10 cellular contexts compared by ENCODE assay signal in genomic region chr4:57077550-57078311, GRCh38. TPM values are rescaled to one million over a fixed set of nuclear protein-coding genes. Genes with fewer than 3 reads are reported as not detected.
DNase-seq lines count a peak whose midpoint lies in the region; ATAC-seq and TF ChIP-seq lines count a peak whose summit lies in the region.
"Had no signal": no experiment of that assay in that cellular context is flagged by ENCODE, and none has a peak within 500 bp of the region (broad histone marks: within the 10 kb centered on the region; RNA-seq: fewer than 3 reads in every experiment).

No MANE protein-coding gene starts in this region.

- peak overlapping the region; percentile 15 for H2AK9ac ChIP-seq in IMR-90 (replicated peaks; ENCODE audit: low read depth, low read length, poor library complexity)

- peak; percentile 67 for DNase-seq in AG10803 (ENCODE audit: low read depth)
- peak; percentile 79 for DNase-seq in IMR-90
- DNase-seq in dermis blood vessel endothelial cell = peak; percentile 89
- DNase-seq in lung microvascular endothelial cell (ENCODE audit: low read depth in 2 of 2) = peak; percentile 54 to 89
- DNase-seq in NK-92 (lab: John Stamatoyannopoulos, UW; ENCODE audit: unreplicated experiment) = no peak
- no peak for DNase-seq in central memory CD4-positive, alpha-beta T cell
- DNase-seq: activated naive CD4-positive, alpha-beta T cell treated with Interleukin-2 at 50 U/mL for 16 hours; C1 segment of cervical spinal cord had no signal

- no peaks in the 10 kb centered on the region for H4K20me1 ChIP-seq in IMR-90 (ENCODE audit: insufficient read depth, low read length)

- POLR2A ChIA-PET in IMR-90 (lab: Charles Lee; ENCODE audit: unreplicated experiment) = interaction anchor here (1.0 kb wide), 1 partner anchor 31 kb away, joined by 4 read pairs; no protein-coding TSS in a partner anchor

- in situ Hi-C loops in IMR-90 (cut with MboI; ENCODE audit: low sequenced_read_pairs) = no loop called here

- H2AFZ ChIP-seq in IMR-90 (replicated peaks; ENCODE audit: low read length, poor library complexity) = no peak overlapping the region

- H3K4me1 ChIP-seq in IMR-90 (ENCODE audit: control insufficient read depth, insufficient read depth, low read length) = peaks cover 21% of the 10 kb centered on the region

- BruUV-seq in IMR-90 (replicated peaks; lab: Mats Ljungman, UMichigan) = no TSS peak

- peak overlapping the region; percentile 50 for H2BK120ac ChIP-seq in IMR-90 (ENCODE audit: low read depth, low read length)

- intact Hi-C loops in IMR-90 (cut with micrococcal nuclease) = no loop called here

- H3K18ac ChIP-seq in IMR-90 (ENCODE audit: low read depth, low read length) = peak overlapping the region; percentile 5

- CTCF ChIA-PET in IMR-90 (lab: Yijun Ruan, JAX) = interaction anchor here (0.6 kb wide), 1 partner anchor 34 kb away, joined by 4 read pairs; no protein-coding TSS in a partner anchor

- H3K23ac ChIP-seq in IMR-90 (ENCODE audit: low read depth, low read length) = peak overlapping the region; percentile 70

- no peak for TF ChIP-seq CTCF in AG10803 (conservative IDR thresholded peaks at IDR 0.05; ENCODE audit: low read length)
- no peak for TF ChIP-seq CTCF in IMR-90 (conservative IDR thresholded peaks at IDR 0.05; ENCODE audit: low read depth, low read length)

- peak overlapping the region; percentile 30 for H2BK5ac ChIP-seq in IMR-90 (ENCODE audit: low read depth, low read length, poor library complexity, severe bottlenecking)

- H4K91ac ChIP-seq in IMR-90 (ENCODE audit: insufficient read depth, low read depth, low read length) = peak overlapping the region; percentile 64

- no peak overlapping the region for H3K56ac ChIP-seq in IMR-90 (ENCODE audit: extremely low read depth, insufficient read depth, low read length)

- H3K14ac ChIP-seq in IMR-90 (replicated peaks; ENCODE audit: low read depth, low read length) = peak overlapping the region; percentile 16

- peak overlapping the region; percentile 65 for H2AK5ac ChIP-seq in IMR-90 (ENCODE audit: low read depth, low read length)

- H3K4me2 ChIP-seq in IMR-90 (ENCODE audit: low read depth, low read length) = no peak overlapping the region

- no peak overlapping the region for H3K27ac ChIP-seq in IMR-90 (ENCODE audit: insufficient read depth, low read length)

- H3K79me1 ChIP-seq in IMR-90 (ENCODE audit: low read depth in 1 of 2, low read length in 2 of 2) = peaks cover 37 to 72% of the 10 kb centered on the region in 2 experiments

- dilution Hi-C loops in IMR-90 (cut with HindIII; ENCODE audit: low sequenced_read_pairs, unreplicated experiment) = no loop called here

- 0 out of 2 replicates have a peak, but pooled peaks have one; percentile 21 for TF ChIP-seq POLR2A in IMR-90 (IDR thresholded peaks at IDR 0.05; ENCODE audit: low read depth, low read length)

- TF ChIP-seq RAD21 in IMR-90 (IDR thresholded peaks at IDR 0.05; ENCODE audit: low read length) = no peak

- peak overlapping the region; percentile 59; the same call in 2 of the 3 replicates for H2BK15ac ChIP-seq in IMR-90 (ENCODE audit: low read depth, low read length)

- H3K9ac ChIP-seq in IMR-90 (ENCODE audit: low read depth, low read length) = no peak overlapping the region

- H4K5ac ChIP-seq in IMR-90 (ENCODE audit: low read depth, low read length) = no peak overlapping the region

- H3K9me3 ChIP-seq in IMR-90 (ENCODE audit: control insufficient read depth, insufficient read depth, low read length) = no peaks in the 10 kb centered on the region

- no peaks in the 10 kb centered on the region; the same call in 1 of the 2 replicates for H3K36me3 ChIP-seq in IMR-90 (ENCODE audit: control insufficient read depth, insufficient read depth, low read length)

- H3K4me3 ChIP-seq in AG10803 (ENCODE audit: low read length) = no peak overlapping the region
- no peak overlapping the region for H3K4me3 ChIP-seq in IMR-90 (ENCODE audit: insufficient read depth, low read depth, low read length)

- no peaks in the 10 kb centered on the region for H3K27me3 ChIP-seq in IMR-90 (ENCODE audit: control insufficient read depth, insufficient read depth, low read length)

- peaks cover 24% of the 10 kb centered on the region for H3K9me1 ChIP-seq in IMR-90 (ENCODE audit: insufficient read depth, low read length)

- peak overlapping the region; percentile 67 for H2BK20ac ChIP-seq in IMR-90 (ENCODE audit: low read depth, low read length)

- no peak for ATAC-seq in IMR-90 (ENCODE audit: low read depth)
- no peak for ATAC-seq in GM18498 (IDR thresholded peaks at IDR 0.05; ENCODE audit: unreplicated experiment)
- no peak for ATAC-seq in activated CD4-positive, CD25-positive, alpha-beta regulatory T cell treated with anti-CD3 and anti-CD28 coated beads, Interleukin-2, amount 50 U/mL, for 24 hours

- peak overlapping the region; percentile 77 for H3K4ac ChIP-seq in IMR-90 (ENCODE audit: low read depth, low read length)

- peak overlapping the region in 1 of 2 experiments; percentile 53; a peak in 2 of 4 replicates for H4K8ac ChIP-seq in IMR-90 (ENCODE audit: low read depth in 2 of 2, low read length in 2 of 2)

- 77% methylated on average over 4 of the region's 14 CpGs; no CpG with 5 or more reads in 1 of the 2 experiments for WGBS in IMR-90 (ENCODE audit: extremely low coverage in 2 of 2, insufficient read length in 1 of 2), 2 experiments

TF ChIP-seq in IMR-90, 13 proteins besides CTCF, POLR2A, EP300 and RAD21:
- TF ChIP-seq RCOR1 (IDR thresholded peaks at IDR 0.05; ENCODE audit: insufficient replicate concordance, low read length) (peak; percentile 92), NFE2L2 (IDR thresholded peaks at IDR 0.05; ENCODE audit: low read depth, low read length) (peak; percentile 79), MXI1 (IDR thresholded peaks at IDR 0.05; ENCODE audit: borderline replicate concordance, low read depth, low read length) (no peak), BHLHE40 (IDR thresholded peaks at IDR 0.05; ENCODE audit: low read depth, low read length) (no peak), MAZ (IDR thresholded peaks at IDR 0.05; ENCODE audit: borderline replicate concordance, low read depth, low read length) (no peak), CHD1 (IDR thresholded peaks at IDR 0.05; ENCODE audit: low read depth, low read length) (no peak), ELK1 (IDR thresholded peaks at IDR 0.05; ENCODE audit: borderline replicate concordance, low read depth, low read length) (no peak), RFX5 (IDR thresholded peaks at IDR 0.05; ENCODE audit: low read depth, low read length) (no peak), FOS (IDR thresholded peaks at IDR 0.05; ENCODE audit: low read depth, low read length) (no peak), MAFK (IDR thresholded peaks at IDR 0.05; ENCODE audit: low read depth, low read length) (no peak), SMC3 (IDR thresholded peaks at IDR 0.05; ENCODE audit: low read depth, low read length) (no peak), CEBPB (IDR thresholded peaks at IDR 0.05; ENCODE audit: low read depth, low read length) (no peak)
- TF ChIP-seq, protein P1, sequence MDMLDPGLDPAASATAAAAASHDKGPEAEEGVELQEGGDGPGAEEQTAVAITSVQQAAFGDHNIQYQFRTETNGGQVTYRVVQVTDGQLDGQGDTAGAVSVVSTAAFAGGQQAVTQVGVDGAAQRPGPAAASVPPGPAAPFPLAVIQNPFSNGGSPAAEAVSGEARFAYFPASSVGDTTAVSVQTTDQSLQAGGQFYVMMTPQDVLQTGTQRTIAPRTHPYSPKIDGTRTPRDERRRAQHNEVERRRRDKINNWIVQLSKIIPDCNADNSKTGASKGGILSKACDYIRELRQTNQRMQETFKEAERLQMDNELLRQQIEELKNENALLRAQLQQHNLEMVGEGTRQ (IDR thresholded peaks at IDR 0.05; ENCODE audit: low read depth, low read length) = no peak

RNA-seq across cellular contexts. Expression of gene IGFBP7, which starts 32.5 kb away (rescaled TPM):
- total RNA-seq in IMR-90 (2012; rRNA removed) (33.2 and 34.2 TPM in 2 replicates), dermis blood vessel endothelial cell (1,318 and 2,129 TPM in 2 replicates), lung microvascular endothelial cell (724 and 1,907 TPM in 2 replicates)
- 267 and 338 TPM in 2 replicates for polyA plus RNA-seq in IMR-90 (2012; rRNA removed)
- polyA plus RNA-seq in IMR-90 (2012; cell fraction: cytosol; rRNA removed) = 354 and 595 TPM in 2 replicates
- polyA plus RNA-seq in IMR-90 (2012; cell fraction: nucleus; rRNA removed; ENCODE audit: low replicate concordance) = 197 and 320 TPM in 2 replicates

Comparison
In these comparisons a context has a peak if more than half of its experiments do, and no peak if none do; other contexts are left out.
1. DNase-seq: peak in AG10803 (single experiment), IMR-90 (single experiment), dermis blood vessel endothelial cell (single experiment) and lung microvascular endothelial cell (2 of 2); none in NK-92 (single experiment) and central memory CD4-positive, alpha-beta T cell (single experiment).
2. RNA of gene IGFBP7, which starts 32.5 kb away (total RNA-seq): 1,318 to 2,129 TPM in dermis blood vessel endothelial cell and 724 to 1,907 TPM in lung microvascular endothelial cell; 33.2 to 34.2 TPM in IMR-90; every median in the first group is over 10 times any median in the second.